1 cellular context compared by ENCODE assay signal in genomic region chr10:72215611-72216549, GRCh38.
TF ChIP-seq lines count a peak whose summit lies in the region.

TSS of gene ANAPC16 (plus strand) at chr10:72216012. CDS start at chr10:72223915, 7,903 bp downstream.
TSS of gene ASCC1 (minus strand) at chr10:72216276. CDS start at chr10:72213298, 2,978 bp downstream.

TF ChIP-seq in HepG2, 621 proteins besides CTCF, POLR2A, EP300 and RAD21 (continued from another document and continues in another):
- TF ChIP-seq ZNF687 (CRISPR knock-in tag; IDR thresholded peaks at IDR 0.05) (peak; percentile 98), ZNF639 (CRISPR knock-in tag; conservative IDR thresholded peaks at IDR 0.05) (0 out of 2 replicates have a peak, but pooled peaks have one; percentile 58), MED1 (CRISPR knock-in tag; IDR thresholded peaks at IDR 0.05) (peak; percentile 81), ZNF430 (CRISPR knock-in tag; IDR thresholded peaks at IDR 0.05) (peak; percentile 55; the same call in 1 of the 2 replicates), HDAC1 (CRISPR knock-in tag; IDR thresholded peaks at IDR 0.05) (peak; percentile 88), ZNF777 (CRISPR knock-in tag; IDR thresholded peaks at IDR 0.05) (peak; percentile 89), POGK (CRISPR knock-in tag; conservative IDR thresholded peaks at IDR 0.05) (peak; percentile 56; the same call in 1 of the 2 replicates), ZMYM3 (CRISPR knock-in tag; IDR thresholded peaks at IDR 0.05) (0 out of 2 replicates have a peak, but pooled peaks have one; percentile 46), ZSCAN25 (CRISPR knock-in tag; IDR thresholded peaks at IDR 0.05) (peak; percentile 69; the same call in 1 of the 2 replicates), SIX4 (CRISPR knock-in tag; IDR thresholded peaks at IDR 0.05) (no peak), FOXO1 (CRISPR knock-in tag; IDR thresholded peaks at IDR 0.05) (0 out of 2 replicates have a peak, but pooled peaks have one; percentile 29), ZNF44 (CRISPR knock-in tag; IDR thresholded peaks at IDR 0.05) (peak; percentile 84; the same call in 1 of the 2 replicates), ZNF124 (CRISPR knock-in tag; IDR thresholded peaks at IDR 0.05) (peak; percentile 87; the same call in 1 of the 2 replicates), SCMH1 (CRISPR knock-in tag; IDR thresholded peaks at IDR 0.05; ENCODE audit: borderline replicate concordance) (no peak), FOXK2 (IDR thresholded peaks at IDR 0.05) (no peak), MXD1 (CRISPR knock-in tag; IDR thresholded peaks at IDR 0.05) (no peak), ZNF83 (CRISPR knock-in tag; IDR thresholded peaks at IDR 0.05; ENCODE audit: borderline replicate concordance) (peak; percentile 81; the same call in 1 of the 2 replicates), ZNF138 (CRISPR knock-in tag; IDR thresholded peaks at IDR 0.05; ENCODE audit: low read depth) (peak; percentile 75; the same call in 1 of the 2 replicates), IKZF4 (CRISPR knock-in tag; IDR thresholded peaks at IDR 0.05; ENCODE audit: borderline replicate concordance, low read depth, not compliant biosample characterization) (peak; percentile 86), MBD4 (IDR thresholded peaks at IDR 0.05; ENCODE audit: borderline replicate concordance, low read length) (no peak), ZNF234 (CRISPR knock-in tag; conservative IDR thresholded peaks at IDR 0.05) (no peak), RARG (CRISPR knock-in tag; IDR thresholded peaks at IDR 0.05; ENCODE audit: low read depth) (peak; percentile 76; the same call in 1 of the 2 replicates), MEF2D (CRISPR knock-in tag; IDR thresholded peaks at IDR 0.05) (no peak), ZNF614 (CRISPR knock-in tag; IDR thresholded peaks at IDR 0.05; ENCODE audit: borderline replicate concordance) (peak; percentile 90), MED13 (CRISPR knock-in tag; IDR thresholded peaks at IDR 0.05) (0 out of 2 replicates have a peak, but pooled peaks have one; percentile 31), ZFX (CRISPR knock-in tag; IDR thresholded peaks at IDR 0.05; ENCODE audit: low read depth) (peak; percentile 93), RORA (CRISPR knock-in tag; IDR thresholded peaks at IDR 0.05) (no peak)
- TF ChIP-seq, protein P1, sequence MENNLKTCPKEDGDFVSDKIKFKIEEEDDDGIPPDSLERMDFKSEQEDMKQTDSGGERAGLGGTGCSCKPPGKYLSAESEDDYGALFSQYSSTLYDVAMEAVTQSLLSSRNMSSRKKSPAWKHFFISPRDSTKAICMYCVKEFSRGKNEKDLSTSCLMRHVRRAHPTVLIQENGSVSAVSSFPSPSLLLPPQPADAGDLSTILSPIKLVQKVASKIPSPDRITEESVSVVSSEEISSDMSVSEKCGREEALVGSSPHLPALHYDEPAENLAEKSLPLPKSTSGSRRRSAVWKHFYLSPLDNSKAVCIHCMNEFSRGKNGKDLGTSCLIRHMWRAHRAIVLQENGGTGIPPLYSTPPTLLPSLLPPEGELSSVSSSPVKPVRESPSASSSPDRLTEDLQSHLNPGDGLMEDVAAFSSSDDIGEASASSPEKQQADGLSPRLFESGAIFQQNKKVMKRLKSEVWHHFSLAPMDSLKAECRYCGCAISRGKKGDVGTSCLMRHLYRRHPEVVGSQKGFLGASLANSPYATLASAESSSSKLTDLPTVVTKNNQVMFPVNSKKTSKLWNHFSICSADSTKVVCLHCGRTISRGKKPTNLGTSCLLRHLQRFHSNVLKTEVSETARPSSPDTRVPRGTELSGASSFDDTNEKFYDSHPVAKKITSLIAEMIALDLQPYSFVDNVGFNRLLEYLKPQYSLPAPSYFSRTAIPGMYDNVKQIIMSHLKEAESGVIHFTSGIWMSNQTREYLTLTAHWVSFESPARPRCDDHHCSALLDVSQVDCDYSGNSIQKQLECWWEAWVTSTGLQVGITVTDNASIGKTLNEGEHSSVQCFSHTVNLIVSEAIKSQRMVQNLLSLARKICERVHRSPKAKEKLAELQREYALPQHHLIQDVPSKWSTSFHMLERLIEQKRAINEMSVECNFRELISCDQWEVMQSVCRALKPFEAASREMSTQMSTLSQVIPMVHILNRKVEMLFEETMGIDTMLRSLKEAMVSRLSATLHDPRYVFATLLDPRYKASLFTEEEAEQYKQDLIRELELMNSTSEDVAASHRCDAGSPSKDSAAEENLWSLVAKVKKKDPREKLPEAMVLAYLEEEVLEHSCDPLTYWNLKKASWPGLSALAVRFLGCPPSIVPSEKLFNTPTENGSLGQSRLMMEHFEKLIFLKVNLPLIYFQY (CRISPR knock-in tag; IDR thresholded peaks at IDR 0.05; ENCODE audit: borderline replicate concordance) = peak; percentile 59; the same call in 1 of the 2 replicates
- TF ChIP-seq, protein P2, sequence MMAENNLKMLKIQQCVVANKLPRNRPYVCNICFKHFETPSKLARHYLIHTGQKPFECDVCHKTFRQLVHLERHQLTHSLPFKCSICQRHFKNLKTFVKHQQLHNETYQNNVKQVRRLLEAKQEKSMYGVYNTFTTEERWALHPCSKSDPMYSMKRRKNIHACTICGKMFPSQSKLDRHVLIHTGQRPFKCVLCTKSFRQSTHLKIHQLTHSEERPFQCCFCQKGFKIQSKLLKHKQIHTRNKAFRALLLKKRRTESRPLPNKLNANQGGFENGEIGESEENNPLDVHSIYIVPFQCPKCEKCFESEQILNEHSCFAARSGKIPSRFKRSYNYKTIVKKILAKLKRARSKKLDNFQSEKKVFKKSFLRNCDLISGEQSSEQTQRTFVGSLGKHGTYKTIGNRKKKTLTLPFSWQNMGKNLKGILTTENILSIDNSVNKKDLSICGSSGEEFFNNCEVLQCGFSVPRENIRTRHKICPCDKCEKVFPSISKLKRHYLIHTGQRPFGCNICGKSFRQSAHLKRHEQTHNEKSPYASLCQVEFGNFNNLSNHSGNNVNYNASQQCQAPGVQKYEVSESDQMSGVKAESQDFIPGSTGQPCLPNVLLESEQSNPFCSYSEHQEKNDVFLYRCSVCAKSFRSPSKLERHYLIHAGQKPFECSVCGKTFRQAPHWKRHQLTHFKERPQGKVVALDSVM (CRISPR knock-in tag; IDR thresholded peaks at IDR 0.05) = no peak
- TF ChIP-seq, protein P3, sequence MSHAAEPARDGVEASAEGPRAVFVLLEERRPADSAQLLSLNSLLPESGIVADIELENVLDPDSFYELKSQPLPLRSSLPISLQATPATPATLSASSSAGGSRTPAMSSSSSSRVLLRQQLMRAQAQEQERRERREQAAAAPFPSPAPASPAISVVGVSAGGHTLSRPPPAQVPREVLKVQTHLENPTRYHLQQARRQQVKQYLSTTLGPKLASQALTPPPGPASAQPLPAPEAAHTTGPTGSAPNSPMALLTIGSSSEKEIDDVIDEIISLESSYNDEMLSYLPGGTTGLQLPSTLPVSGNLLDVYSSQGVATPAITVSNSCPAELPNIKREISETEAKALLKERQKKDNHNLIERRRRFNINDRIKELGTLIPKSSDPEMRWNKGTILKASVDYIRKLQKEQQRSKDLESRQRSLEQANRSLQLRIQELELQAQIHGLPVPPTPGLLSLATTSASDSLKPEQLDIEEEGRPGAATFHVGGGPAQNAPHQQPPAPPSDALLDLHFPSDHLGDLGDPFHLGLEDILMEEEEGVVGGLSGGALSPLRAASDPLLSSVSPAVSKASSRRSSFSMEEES (CRISPR knock-in tag; IDR thresholded peaks at IDR 0.05) = peak; percentile 79
- TF ChIP-seq, protein P4, sequence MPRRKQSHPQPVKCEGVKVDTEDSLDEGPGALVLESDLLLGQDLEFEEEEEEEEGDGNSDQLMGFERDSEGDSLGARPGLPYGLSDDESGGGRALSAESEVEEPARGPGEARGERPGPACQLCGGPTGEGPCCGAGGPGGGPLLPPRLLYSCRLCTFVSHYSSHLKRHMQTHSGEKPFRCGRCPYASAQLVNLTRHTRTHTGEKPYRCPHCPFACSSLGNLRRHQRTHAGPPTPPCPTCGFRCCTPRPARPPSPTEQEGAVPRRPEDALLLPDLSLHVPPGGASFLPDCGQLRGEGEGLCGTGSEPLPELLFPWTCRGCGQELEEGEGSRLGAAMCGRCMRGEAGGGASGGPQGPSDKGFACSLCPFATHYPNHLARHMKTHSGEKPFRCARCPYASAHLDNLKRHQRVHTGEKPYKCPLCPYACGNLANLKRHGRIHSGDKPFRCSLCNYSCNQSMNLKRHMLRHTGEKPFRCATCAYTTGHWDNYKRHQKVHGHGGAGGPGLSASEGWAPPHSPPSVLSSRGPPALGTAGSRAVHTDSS (CRISPR knock-in tag; conservative IDR thresholded peaks at IDR 0.05) = no peak
- TF ChIP-seq, protein P5, sequence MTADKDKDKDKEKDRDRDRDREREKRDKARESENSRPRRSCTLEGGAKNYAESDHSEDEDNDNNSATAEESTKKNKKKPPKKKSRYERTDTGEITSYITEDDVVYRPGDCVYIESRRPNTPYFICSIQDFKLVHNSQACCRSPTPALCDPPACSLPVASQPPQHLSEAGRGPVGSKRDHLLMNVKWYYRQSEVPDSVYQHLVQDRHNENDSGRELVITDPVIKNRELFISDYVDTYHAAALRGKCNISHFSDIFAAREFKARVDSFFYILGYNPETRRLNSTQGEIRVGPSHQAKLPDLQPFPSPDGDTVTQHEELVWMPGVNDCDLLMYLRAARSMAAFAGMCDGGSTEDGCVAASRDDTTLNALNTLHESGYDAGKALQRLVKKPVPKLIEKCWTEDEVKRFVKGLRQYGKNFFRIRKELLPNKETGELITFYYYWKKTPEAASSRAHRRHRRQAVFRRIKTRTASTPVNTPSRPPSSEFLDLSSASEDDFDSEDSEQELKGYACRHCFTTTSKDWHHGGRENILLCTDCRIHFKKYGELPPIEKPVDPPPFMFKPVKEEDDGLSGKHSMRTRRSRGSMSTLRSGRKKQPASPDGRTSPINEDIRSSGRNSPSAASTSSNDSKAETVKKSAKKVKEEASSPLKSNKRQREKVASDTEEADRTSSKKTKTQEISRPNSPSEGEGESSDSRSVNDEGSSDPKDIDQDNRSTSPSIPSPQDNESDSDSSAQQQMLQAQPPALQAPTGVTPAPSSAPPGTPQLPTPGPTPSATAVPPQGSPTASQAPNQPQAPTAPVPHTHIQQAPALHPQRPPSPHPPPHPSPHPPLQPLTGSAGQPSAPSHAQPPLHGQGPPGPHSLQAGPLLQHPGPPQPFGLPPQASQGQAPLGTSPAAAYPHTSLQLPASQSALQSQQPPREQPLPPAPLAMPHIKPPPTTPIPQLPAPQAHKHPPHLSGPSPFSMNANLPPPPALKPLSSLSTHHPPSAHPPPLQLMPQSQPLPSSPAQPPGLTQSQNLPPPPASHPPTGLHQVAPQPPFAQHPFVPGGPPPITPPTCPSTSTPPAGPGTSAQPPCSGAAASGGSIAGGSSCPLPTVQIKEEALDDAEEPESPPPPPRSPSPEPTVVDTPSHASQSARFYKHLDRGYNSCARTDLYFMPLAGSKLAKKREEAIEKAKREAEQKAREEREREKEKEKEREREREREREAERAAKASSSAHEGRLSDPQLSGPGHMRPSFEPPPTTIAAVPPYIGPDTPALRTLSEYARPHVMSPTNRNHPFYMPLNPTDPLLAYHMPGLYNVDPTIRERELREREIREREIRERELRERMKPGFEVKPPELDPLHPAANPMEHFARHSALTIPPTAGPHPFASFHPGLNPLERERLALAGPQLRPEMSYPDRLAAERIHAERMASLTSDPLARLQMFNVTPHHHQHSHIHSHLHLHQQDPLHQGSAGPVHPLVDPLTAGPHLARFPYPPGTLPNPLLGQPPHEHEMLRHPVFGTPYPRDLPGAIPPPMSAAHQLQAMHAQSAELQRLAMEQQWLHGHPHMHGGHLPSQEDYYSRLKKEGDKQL (CRISPR knock-in tag; IDR thresholded peaks at IDR 0.05; ENCODE audit: low read depth) = peak; percentile 54; the same call in 1 of the 2 replicates
